Comparison of ENCODE assay signal across 20 cellular contexts in genomic region chr22:49137216-49137840, GRCh38.
DNase-seq lines count a peak whose midpoint lies in the region; ATAC-seq and TF ChIP-seq lines count a peak whose summit lies in the region.
"Had no signal": no experiment of that assay in that cellular context is flagged by ENCODE, and none has a peak within 500 bp of the region (broad histone marks: within the 10 kb centered on the region; RNA-seq: fewer than 3 reads in every experiment).

No MANE protein-coding gene starts in this region.

- intact Hi-C loops in sigmoid colon (cut with DNase I), result no loop called here

- H3K36me3 ChIP-seq in BLaER1, result no peaks in the 10 kb centered on the region
- no peaks in the 10 kb centered on the region for H3K36me3 ChIP-seq in sigmoid colon
- H3K36me3 ChIP-seq: HAP-1, MG63, Peyer's patch had no signal

- H4K20me1 ChIP-seq in BLaER1, result no peaks in the 10 kb centered on the region

- TF ChIP-seq EP300 in sigmoid colon (IDR thresholded peaks at IDR 0.05), result no peak

- peaks cover under 1% of the 10 kb centered on the region for H3K27me3 Mint-ChIP-seq in activated CD4-positive, alpha-beta T cell treated with anti-CD3 and anti-CD28 coated beads, Interleukin-2, amount 10 ng/mL, durations not matched to agents 7 days and 5 days
- H3K27me3 Mint-ChIP-seq in T-helper 17 cell, result peaks cover 61% of the 10 kb centered on the region

- no peak overlapping the region for H3K9ac ChIP-seq in BLaER1
- H3K9ac ChIP-seq: SK-N-SH had no signal

- POLR2A ChIA-PET in activated CD4-positive, alpha-beta T cell treated with anti-CD3 and anti-CD28 coated beads, Interleukin-2, amount 10 ng/mL, durations not matched to agents 7 days and 5 days (lab: Charles Lee), result no interaction called here

- no peak for TF ChIP-seq POLR2A in sigmoid colon (IDR thresholded peaks at IDR 0.05)

- no peak for ATAC-seq in T-helper 17 cell

- H3K9me3 ChIP-seq in BLaER1 (no peaks in the 10 kb centered on the region), sigmoid colon (no peaks in the 10 kb centered on the region), T-helper 17 cell (ENCODE audit: control insufficient read depth, low read length, poor library complexity, severe bottlenecking) (peaks cover 2% of the 10 kb centered on the region)
- H3K9me3 ChIP-seq: HAP-1, MG63, Peyer's patch, SK-N-SH had no signal

- no peaks in the 10 kb centered on the region for H3K36me3 Mint-ChIP-seq in activated CD4-positive, alpha-beta T cell treated with anti-CD3 and anti-CD28 coated beads, Interleukin-2, amount 10 ng/mL, durations not matched to agents 7 days and 5 days (ENCODE audit: low read depth)
- H3K36me3 Mint-ChIP-seq in T-helper 17 cell (ENCODE audit: low read depth), result peaks cover 2% of the 10 kb centered on the region

- CTCF ChIA-PET in activated CD4-positive, alpha-beta T cell treated with anti-CD3 and anti-CD28 coated beads, Interleukin-2, amount 10 ng/mL, durations not matched to agents 7 days and 5 days (lab: Charles Lee), result no interaction called here

- WGBS in sigmoid colon, 2 donors, result 72 to 80% methylated on average over 7 of the region's 7 CpGs

- H3K4me2 ChIP-seq in BLaER1, result peak overlapping the region; percentile 1; the same call in 1 of the 2 replicates
- H3K4me2 ChIP-seq: SK-N-SH had no signal

- DNase-seq in COLO668 (lab: John Stamatoyannopoulos, UW; ENCODE audit: unreplicated experiment) (peak; percentile 77), NCI-H510A treated with DMSO at 0.1 percent for 48 hours (lab: John Stamatoyannopoulos, UW) (peak; percentile 62), SK-N-DZ (ENCODE audit: low spot score) (peak; percentile 70), sigmoid colon (no peak), DMS79 treated with DMSO at 0.1 percent for 48 hours (lab: John Stamatoyannopoulos, UW) (no peak), T-helper 17 cell (no peak)
- no peak for DNase-seq in activated CD4-positive, alpha-beta T cell treated with anti-CD3 and anti-CD28 coated beads, Interleukin-2, amount 10 ng/mL, durations not matched to agents 7 days and 5 days
- DNase-seq: ACHN, DND-41, Kasumi-1, MG63, NCI-H1048, NCI-H1436, NCI-H2029 treated with DMSO at 0.1 percent for 48 hours, NCI-H446, Peyer's patch, SK-N-SH had no signal

- no peak for TF ChIP-seq CTCF in sigmoid colon (IDR thresholded peaks at IDR 0.05)

- peaks cover 19% of the 10 kb centered on the region; the same call in 1 of the 2 replicates for H3K4me1 ChIP-seq in BLaER1
- H3K4me1 ChIP-seq in sigmoid colon, result no peaks in the 10 kb centered on the region
- H3K4me1 ChIP-seq: HAP-1, Peyer's patch had no signal

- no peak overlapping the region for H3K4me3 Mint-ChIP-seq in activated CD4-positive, alpha-beta T cell treated with anti-CD3 and anti-CD28 coated beads, Interleukin-2, amount 10 ng/mL, durations not matched to agents 7 days and 5 days
- H3K4me3 Mint-ChIP-seq in T-helper 17 cell, result no peak overlapping the region

- no peak overlapping the region for H3K27ac Mint-ChIP-seq in activated CD4-positive, alpha-beta T cell treated with anti-CD3 and anti-CD28 coated beads, Interleukin-2, amount 10 ng/mL, durations not matched to agents 7 days and 5 days
- no peak overlapping the region for H3K27ac Mint-ChIP-seq in T-helper 17 cell

- no peaks in the 10 kb centered on the region for H3K4me1 Mint-ChIP-seq in activated CD4-positive, alpha-beta T cell treated with anti-CD3 and anti-CD28 coated beads, Interleukin-2, amount 10 ng/mL, durations not matched to agents 7 days and 5 days
- no peaks in the 10 kb centered on the region for H3K4me1 Mint-ChIP-seq in T-helper 17 cell

- H3K27me3 ChIP-seq in BLaER1 (no peaks in the 10 kb centered on the region), sigmoid colon (peaks cover 0 to 43% (median 0%) of the 10 kb centered on the region in 3 donors)
- H3K27me3 ChIP-seq: Peyer's patch had no signal

- H3K4me3 ChIP-seq in BLaER1 (no peak overlapping the region), sigmoid colon (no peak overlapping the region)
- H3K4me3 ChIP-seq: HAP-1, MG63, Peyer's patch had no signal

- H3K27ac ChIP-seq in BLaER1 (no peak overlapping the region), sigmoid colon (no peak overlapping the region)
- H3K27ac ChIP-seq: C4-2B, Peyer's patch had no signal

- H3K9me3 Mint-ChIP-seq in activated CD4-positive, alpha-beta T cell treated with anti-CD3 and anti-CD28 coated beads, Interleukin-2, amount 10 ng/mL, durations not matched to agents 7 days and 5 days, result no peaks in the 10 kb centered on the region

Comparison
In these comparisons a context has a peak if more than half of its experiments do, and no peak if none do; other contexts are left out.
1. DNase-seq: peak in COLO668 (single experiment), NCI-H510A treated with DMSO at 0.1 percent for 48 hours (single experiment) and SK-N-DZ (single experiment); none in sigmoid colon (single experiment), activated CD4-positive, alpha-beta T cell treated with anti-CD3 and anti-CD28 coated beads, Interleukin-2, amount 10 ng/mL, durations not matched to agents 7 days and 5 days (single experiment), DMS79 treated with DMSO at 0.1 percent for 48 hours (single experiment) and T-helper 17 cell (0 of 3).